Comparison of ENCODE assay signal across 1 cellular context in the genomic region with DNA sequence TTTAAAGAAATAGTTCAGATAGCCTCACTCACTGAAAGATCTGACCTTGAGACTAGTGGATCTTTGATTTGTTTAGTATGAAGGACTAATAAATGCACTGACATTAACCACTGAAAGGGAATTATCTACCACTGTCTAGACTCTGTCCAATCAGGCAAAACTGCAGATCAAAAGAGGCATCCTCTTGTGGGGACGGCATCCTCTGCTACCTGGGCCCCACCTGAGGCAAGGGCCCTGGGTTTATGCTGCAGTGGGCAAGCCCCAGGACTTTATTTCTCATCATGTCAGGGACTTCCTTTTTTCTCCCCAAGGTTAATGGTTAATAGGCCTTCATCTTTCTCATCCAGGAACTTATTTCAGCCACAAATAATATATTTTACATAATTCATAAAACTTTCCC.
TF ChIP-seq lines count a peak whose summit lies in the region.

No MANE protein-coding gene starts in this region.

TF ChIP-seq in endothelial cell of umbilical vein, 7 proteins besides CTCF, POLR2A, EP300 and RAD21:
- TF ChIP-seq MYC (IDR thresholded peaks at IDR 0.05; ENCODE audit: low read depth, low read length) (no peak), FOS (IDR thresholded peaks at IDR 0.05; ENCODE audit: borderline replicate concordance, insufficient read depth, low read length) (no peak), JUN (IDR thresholded peaks at IDR 0.05; ENCODE audit: borderline replicate concordance, insufficient read depth, insufficient read length, low read depth) (no peak), GATA2 (IDR thresholded peaks at IDR 0.05; ENCODE audit: insufficient read depth, insufficient read length, low read depth, low read length) (no peak), MAX (IDR thresholded peaks at IDR 0.05; ENCODE audit: insufficient read depth, insufficient read length) (no peak), POLR2AphosphoS5 (IDR thresholded peaks at IDR 0.05; ENCODE audit: insufficient read depth, low read depth, low read length) (no peak)
